In the genomic region with DNA sequence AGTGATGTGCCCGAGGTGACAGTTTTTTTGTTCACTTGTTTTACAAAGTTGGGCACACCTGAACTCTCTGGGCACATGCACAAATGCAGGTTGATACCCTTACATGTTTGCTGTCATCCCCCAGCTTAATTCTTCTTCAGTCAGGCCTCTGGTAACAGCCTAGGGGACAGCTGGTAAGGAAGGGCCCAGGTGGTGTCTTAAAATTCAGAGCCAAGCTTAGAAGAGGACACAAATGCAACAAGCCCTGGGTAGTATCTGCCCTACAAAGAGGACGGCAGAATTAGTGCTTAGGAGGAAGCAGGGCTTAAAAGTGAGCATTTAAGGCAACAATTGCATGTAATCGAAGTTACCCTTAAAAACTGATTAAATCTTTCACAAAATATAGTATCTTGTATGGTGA, we compare ENCODE assay signal across 1 cellular context.
TF ChIP-seq lines count a peak whose summit lies in the region.

No MANE protein-coding gene starts in this region.

TF ChIP-seq in H1, 55 proteins besides CTCF, POLR2A, EP300 and RAD21 (continued from another document):
- TF ChIP-seq, protein P1, sequence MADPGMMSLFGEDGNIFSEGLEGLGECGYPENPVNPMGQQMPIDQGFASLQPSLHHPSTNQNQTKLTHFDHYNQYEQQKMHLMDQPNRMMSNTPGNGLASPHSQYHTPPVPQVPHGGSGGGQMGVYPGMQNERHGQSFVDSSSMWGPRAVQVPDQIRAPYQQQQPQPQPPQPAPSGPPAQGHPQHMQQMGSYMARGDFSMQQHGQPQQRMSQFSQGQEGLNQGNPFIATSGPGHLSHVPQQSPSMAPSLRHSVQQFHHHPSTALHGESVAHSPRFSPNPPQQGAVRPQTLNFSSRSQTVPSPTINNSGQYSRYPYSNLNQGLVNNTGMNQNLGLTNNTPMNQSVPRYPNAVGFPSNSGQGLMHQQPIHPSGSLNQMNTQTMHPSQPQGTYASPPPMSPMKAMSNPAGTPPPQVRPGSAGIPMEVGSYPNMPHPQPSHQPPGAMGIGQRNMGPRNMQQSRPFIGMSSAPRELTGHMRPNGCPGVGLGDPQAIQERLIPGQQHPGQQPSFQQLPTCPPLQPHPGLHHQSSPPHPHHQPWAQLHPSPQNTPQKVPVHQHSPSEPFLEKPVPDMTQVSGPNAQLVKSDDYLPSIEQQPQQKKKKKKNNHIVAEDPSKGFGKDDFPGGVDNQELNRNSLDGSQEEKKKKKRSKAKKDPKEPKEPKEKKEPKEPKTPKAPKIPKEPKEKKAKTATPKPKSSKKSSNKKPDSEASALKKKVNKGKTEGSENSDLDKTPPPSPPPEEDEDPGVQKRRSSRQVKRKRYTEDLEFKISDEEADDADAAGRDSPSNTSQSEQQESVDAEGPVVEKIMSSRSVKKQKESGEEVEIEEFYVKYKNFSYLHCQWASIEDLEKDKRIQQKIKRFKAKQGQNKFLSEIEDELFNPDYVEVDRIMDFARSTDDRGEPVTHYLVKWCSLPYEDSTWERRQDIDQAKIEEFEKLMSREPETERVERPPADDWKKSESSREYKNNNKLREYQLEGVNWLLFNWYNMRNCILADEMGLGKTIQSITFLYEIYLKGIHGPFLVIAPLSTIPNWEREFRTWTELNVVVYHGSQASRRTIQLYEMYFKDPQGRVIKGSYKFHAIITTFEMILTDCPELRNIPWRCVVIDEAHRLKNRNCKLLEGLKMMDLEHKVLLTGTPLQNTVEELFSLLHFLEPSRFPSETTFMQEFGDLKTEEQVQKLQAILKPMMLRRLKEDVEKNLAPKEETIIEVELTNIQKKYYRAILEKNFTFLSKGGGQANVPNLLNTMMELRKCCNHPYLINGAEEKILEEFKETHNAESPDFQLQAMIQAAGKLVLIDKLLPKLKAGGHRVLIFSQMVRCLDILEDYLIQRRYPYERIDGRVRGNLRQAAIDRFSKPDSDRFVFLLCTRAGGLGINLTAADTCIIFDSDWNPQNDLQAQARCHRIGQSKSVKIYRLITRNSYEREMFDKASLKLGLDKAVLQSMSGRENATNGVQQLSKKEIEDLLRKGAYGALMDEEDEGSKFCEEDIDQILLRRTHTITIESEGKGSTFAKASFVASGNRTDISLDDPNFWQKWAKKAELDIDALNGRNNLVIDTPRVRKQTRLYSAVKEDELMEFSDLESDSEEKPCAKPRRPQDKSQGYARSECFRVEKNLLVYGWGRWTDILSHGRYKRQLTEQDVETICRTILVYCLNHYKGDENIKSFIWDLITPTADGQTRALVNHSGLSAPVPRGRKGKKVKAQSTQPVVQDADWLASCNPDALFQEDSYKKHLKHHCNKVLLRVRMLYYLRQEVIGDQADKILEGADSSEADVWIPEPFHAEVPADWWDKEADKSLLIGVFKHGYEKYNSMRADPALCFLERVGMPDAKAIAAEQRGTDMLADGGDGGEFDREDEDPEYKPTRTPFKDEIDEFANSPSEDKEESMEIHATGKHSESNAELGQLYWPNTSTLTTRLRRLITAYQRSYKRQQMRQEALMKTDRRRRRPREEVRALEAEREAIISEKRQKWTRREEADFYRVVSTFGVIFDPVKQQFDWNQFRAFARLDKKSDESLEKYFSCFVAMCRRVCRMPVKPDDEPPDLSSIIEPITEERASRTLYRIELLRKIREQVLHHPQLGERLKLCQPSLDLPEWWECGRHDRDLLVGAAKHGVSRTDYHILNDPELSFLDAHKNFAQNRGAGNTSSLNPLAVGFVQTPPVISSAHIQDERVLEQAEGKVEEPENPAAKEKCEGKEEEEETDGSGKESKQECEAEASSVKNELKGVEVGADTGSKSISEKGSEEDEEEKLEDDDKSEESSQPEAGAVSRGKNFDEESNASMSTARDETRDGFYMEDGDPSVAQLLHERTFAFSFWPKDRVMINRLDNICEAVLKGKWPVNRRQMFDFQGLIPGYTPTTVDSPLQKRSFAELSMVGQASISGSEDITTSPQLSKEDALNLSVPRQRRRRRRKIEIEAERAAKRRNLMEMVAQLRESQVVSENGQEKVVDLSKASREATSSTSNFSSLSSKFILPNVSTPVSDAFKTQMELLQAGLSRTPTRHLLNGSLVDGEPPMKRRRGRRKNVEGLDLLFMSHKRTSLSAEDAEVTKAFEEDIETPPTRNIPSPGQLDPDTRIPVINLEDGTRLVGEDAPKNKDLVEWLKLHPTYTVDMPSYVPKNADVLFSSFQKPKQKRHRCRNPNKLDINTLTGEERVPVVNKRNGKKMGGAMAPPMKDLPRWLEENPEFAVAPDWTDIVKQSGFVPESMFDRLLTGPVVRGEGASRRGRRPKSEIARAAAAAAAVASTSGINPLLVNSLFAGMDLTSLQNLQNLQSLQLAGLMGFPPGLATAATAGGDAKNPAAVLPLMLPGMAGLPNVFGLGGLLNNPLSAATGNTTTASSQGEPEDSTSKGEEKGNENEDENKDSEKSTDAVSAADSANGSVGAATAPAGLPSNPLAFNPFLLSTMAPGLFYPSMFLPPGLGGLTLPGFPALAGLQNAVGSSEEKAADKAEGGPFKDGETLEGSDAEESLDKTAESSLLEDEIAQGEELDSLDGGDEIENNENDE (IDR thresholded peaks at IDR 0.05; ENCODE audit: insufficient replicate concordance, low read length) = no peak
- TF ChIP-seq PHF8 (conservative IDR thresholded peaks at IDR 0.05; ENCODE audit: low read depth, low read length) (no peak), KDM5A (IDR thresholded peaks at IDR 0.05; ENCODE audit: low read length) (no peak), MAX (IDR thresholded peaks at IDR 0.05) (no peak)
